In genomic region chr9:85804993-85805788, GRCh38 we compare ENCODE assay signal across 1 cellular context.
TF ChIP-seq lines count a peak whose summit lies in the region.

No MANE protein-coding gene starts in this region.

TF ChIP-seq in HepG2, 621 proteins besides CTCF, POLR2A, EP300 and RAD21 (continued from another document):
- TF ChIP-seq PATZ1 (CRISPR knock-in tag; IDR thresholded peaks at IDR 0.05) (0 out of 2 replicates have a peak, but pooled peaks have one; percentile 21), AGO2 (optimal IDR thresholded peaks at IDR 0.05; ENCODE audit: low read depth, low read length) (peak; percentile 34), UBTF (CRISPR knock-in tag; IDR thresholded peaks at IDR 0.05) (peak; percentile 80; the same call in 1 of the 2 replicates), MAX (IDR thresholded peaks at IDR 0.05) (peak; percentile 35; the same call in 1 of the 2 replicates), ZNF687 (CRISPR knock-in tag; IDR thresholded peaks at IDR 0.05) (peak; percentile 63), ZSCAN21 (CRISPR knock-in tag; IDR thresholded peaks at IDR 0.05; ENCODE audit: borderline replicate concordance) (0 out of 2 replicates have a peak, but pooled peaks have one; percentile 27), HMGXB4 (CRISPR knock-in tag; IDR thresholded peaks at IDR 0.05; ENCODE audit: borderline replicate concordance in 1 of 2, low read depth in 1 of 2) (peak in 1 of 2 experiments; percentile 76; a peak in 2 of 4 replicates), SALL1 (CRISPR knock-in tag; IDR thresholded peaks at IDR 0.05) (0 out of 2 replicates have a peak, but pooled peaks have one; percentile 15), ZFX (CRISPR knock-in tag; IDR thresholded peaks at IDR 0.05; ENCODE audit: low read depth) (peak; percentile 83)
